10 cellular contexts compared by ENCODE assay signal in genomic region chr1:244324176-244324883, GRCh38.
A peak's percentile ranks its signal among the peaks of the same experiment; 100 is the strongest.
DNase-seq lines count a peak whose midpoint lies in the region; ATAC-seq and TF ChIP-seq lines count a peak whose summit lies in the region.
"Had no signal": no experiment of that assay in that cellular context is flagged by ENCODE, and none has a peak within 500 bp of the region (broad histone marks: within the 10 kb centered on the region; RNA-seq: fewer than 3 reads in every experiment).

No MANE protein-coding gene starts in this region.

- peaks cover 0 to 3% of the 10 kb centered on the region in 2 donors for H3K9me3 ChIP-seq in left lung
- H3K9me3 ChIP-seq in upper lobe of left lung, result no peaks in the 10 kb centered on the region
- H3K9me3 ChIP-seq in BE2C, result no peaks in the 10 kb centered on the region

- H3K4me3 Mint-ChIP-seq in activated naive CD4-positive, alpha-beta T cell treated with anti-CD3 and anti-CD28 coated beads, Interleukin-2, amount 50 U/mL, for 24 hours, result peak overlapping the region; percentile 0
- peak overlapping the region; percentile 37 for H3K4me3 Mint-ChIP-seq in T-helper 2 cell treated with Interferon-gamma antibody and Interleukin-4, amounts not matched to agents 5 μg/mL and 100 μg/mL, for 36 hours
- H3K4me3 Mint-ChIP-seq: nephron progenitor cell had no signal

- H3K4me1 ChIP-seq in left lung (peaks cover 5 to 58% of the 10 kb centered on the region in 2 donors), upper lobe of left lung (peaks cover 20 to 48% (median 37%) of the 10 kb centered on the region in 4 donors), BE2C (no peaks in the 10 kb centered on the region)

- WGBS in upper lobe of left lung, 2 donors, result 85 to 91% methylated on average over 8 of the region's 8 CpGs

- TF ChIP-seq POLR2A in upper lobe of left lung (IDR thresholded peaks at IDR 0.05), result no peak

- H3K4me3 ChIP-seq in left lung (peak overlapping the region in 1 of 2 donors; percentile 39), upper lobe of left lung (peak overlapping the region in 3 of 4 donors; percentile 4 to 19 (median 12)), BE2C (ENCODE audit: low read depth, low read length) (no peak overlapping the region)

- peaks cover 13% of the 10 kb centered on the region for H3K9me3 Mint-ChIP-seq in activated naive CD4-positive, alpha-beta T cell treated with anti-CD3 and anti-CD28 coated beads, Interleukin-2, amount 50 U/mL, for 24 hours
- peaks cover 23% of the 10 kb centered on the region for H3K9me3 Mint-ChIP-seq in T-helper 2 cell treated with Interferon-gamma antibody and Interleukin-4, amounts not matched to agents 5 μg/mL and 100 μg/mL, for 36 hours

- no peak for ATAC-seq in left lung
- no peak for ATAC-seq in upper lobe of left lung (ENCODE audit: low FRiP score in 2 of 2)
- no peak for ATAC-seq in HG03457 (IDR thresholded peaks at IDR 0.05; ENCODE audit: unreplicated experiment)

- H3K36me3 ChIP-seq in left lung (no peaks in the 10 kb centered on the region), upper lobe of left lung (no peaks in the 10 kb centered on the region), BE2C (no peaks in the 10 kb centered on the region)

- H3K27ac ChIP-seq in left lung (peak overlapping the region; percentile 89 to 91), upper lobe of left lung (peak overlapping the region; percentile 82 to 90 (median 87))

- no peak for DNase-seq in activated naive CD4-positive, alpha-beta T cell treated with Interleukin-2 at 50 U/mL for 16 hours
- DNase-seq in T-helper 2 cell treated with Interferon-gamma antibody and Interleukin-4, amounts not matched to agents 5 μg/mL and 100 μg/mL, for 36 hours (ENCODE audit: low spot score), result no peak
- DNase-seq in left lung, result no peak
- DNase-seq in upper lobe of left lung, result no peak
- DNase-seq in BE2C, result no peak
- no peak for DNase-seq in HCEC 1CT
- DNase-seq: NCI-H2107, nephron progenitor cell had no signal

- intact Hi-C loops in left lung (cut with DNase I), result no loop called here

- TF ChIP-seq CTCF in left lung (IDR thresholded peaks at IDR 0.05) (no peak), upper lobe of left lung (IDR thresholded peaks at IDR 0.05) (no peak), BE2C (IDR thresholded peaks at IDR 0.05; ENCODE audit: low read depth, low read length) (no peak)

- no peaks in the 10 kb centered on the region for H3K27me3 Mint-ChIP-seq in activated naive CD4-positive, alpha-beta T cell treated with anti-CD3 and anti-CD28 coated beads, Interleukin-2, amount 50 U/mL, for 24 hours
- no peaks in the 10 kb centered on the region for H3K27me3 Mint-ChIP-seq in T-helper 2 cell treated with Interferon-gamma antibody and Interleukin-4, amounts not matched to agents 5 μg/mL and 100 μg/mL, for 36 hours (ENCODE audit: low read depth)

- H3K36me3 Mint-ChIP-seq in activated naive CD4-positive, alpha-beta T cell treated with anti-CD3 and anti-CD28 coated beads, Interleukin-2, amount 50 U/mL, for 24 hours, result peaks cover 2% of the 10 kb centered on the region
- peaks cover 22% of the 10 kb centered on the region for H3K36me3 Mint-ChIP-seq in T-helper 2 cell treated with Interferon-gamma antibody and Interleukin-4, amounts not matched to agents 5 μg/mL and 100 μg/mL, for 36 hours (ENCODE audit: low read depth)

- no peak overlapping the region for H3K27ac Mint-ChIP-seq in activated naive CD4-positive, alpha-beta T cell treated with anti-CD3 and anti-CD28 coated beads, Interleukin-2, amount 50 U/mL, for 24 hours
- peak overlapping the region; percentile 80 for H3K27ac Mint-ChIP-seq in T-helper 2 cell treated with Interferon-gamma antibody and Interleukin-4, amounts not matched to agents 5 μg/mL and 100 μg/mL, for 36 hours
- H3K27ac Mint-ChIP-seq: nephron progenitor cell had no signal

- H3K27me3 ChIP-seq in left lung, result no peaks in the 10 kb centered on the region
- H3K27me3 ChIP-seq in upper lobe of left lung, result no peaks in the 10 kb centered on the region
- no peaks in the 10 kb centered on the region for H3K27me3 ChIP-seq in BE2C

- TF ChIP-seq EP300 in upper lobe of left lung (IDR thresholded peaks at IDR 0.05), result no peak

- peaks cover 20% of the 10 kb centered on the region for H3K4me1 Mint-ChIP-seq in activated naive CD4-positive, alpha-beta T cell treated with anti-CD3 and anti-CD28 coated beads, Interleukin-2, amount 50 U/mL, for 24 hours
- H3K4me1 Mint-ChIP-seq in T-helper 2 cell treated with Interferon-gamma antibody and Interleukin-4, amounts not matched to agents 5 μg/mL and 100 μg/mL, for 36 hours (ENCODE audit: low read depth), result peaks cover 52% of the 10 kb centered on the region
